In the genomic region with DNA sequence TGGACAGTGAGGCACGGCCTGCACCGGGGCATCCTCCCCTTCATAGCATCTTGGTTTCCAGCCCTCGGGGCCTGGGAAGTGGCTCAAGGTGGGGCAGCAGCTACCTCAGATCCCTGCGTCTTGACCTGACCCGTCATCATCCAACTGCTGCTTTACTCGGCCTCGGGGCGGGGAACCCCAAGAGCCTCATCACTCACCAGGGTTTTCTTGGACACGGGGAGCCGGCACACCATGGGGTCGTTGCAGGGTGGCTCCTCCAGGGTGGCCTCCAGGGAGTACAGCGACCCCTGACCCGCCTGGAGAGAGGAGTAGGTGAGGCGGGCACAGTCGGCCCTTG, we compare ENCODE assay signal across 1 cellular context.
TF ChIP-seq lines count a peak whose summit lies in the region.

No MANE protein-coding gene starts in this region.

TF ChIP-seq in WTC11, 78 proteins besides CTCF, POLR2A, EP300 and RAD21 (continued from another document):
- TF ChIP-seq, protein P1, sequence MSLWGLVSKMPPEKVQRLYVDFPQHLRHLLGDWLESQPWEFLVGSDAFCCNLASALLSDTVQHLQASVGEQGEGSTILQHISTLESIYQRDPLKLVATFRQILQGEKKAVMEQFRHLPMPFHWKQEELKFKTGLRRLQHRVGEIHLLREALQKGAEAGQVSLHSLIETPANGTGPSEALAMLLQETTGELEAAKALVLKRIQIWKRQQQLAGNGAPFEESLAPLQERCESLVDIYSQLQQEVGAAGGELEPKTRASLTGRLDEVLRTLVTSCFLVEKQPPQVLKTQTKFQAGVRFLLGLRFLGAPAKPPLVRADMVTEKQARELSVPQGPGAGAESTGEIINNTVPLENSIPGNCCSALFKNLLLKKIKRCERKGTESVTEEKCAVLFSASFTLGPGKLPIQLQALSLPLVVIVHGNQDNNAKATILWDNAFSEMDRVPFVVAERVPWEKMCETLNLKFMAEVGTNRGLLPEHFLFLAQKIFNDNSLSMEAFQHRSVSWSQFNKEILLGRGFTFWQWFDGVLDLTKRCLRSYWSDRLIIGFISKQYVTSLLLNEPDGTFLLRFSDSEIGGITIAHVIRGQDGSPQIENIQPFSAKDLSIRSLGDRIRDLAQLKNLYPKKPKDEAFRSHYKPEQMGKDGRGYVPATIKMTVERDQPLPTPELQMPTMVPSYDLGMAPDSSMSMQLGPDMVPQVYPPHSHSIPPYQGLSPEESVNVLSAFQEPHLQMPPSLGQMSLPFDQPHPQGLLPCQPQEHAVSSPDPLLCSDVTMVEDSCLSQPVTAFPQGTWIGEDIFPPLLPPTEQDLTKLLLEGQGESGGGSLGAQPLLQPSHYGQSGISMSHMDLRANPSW (CRISPR knock-in tag; conservative IDR thresholded peaks at IDR 0.05; ENCODE audit: low read depth): no peak
- TF ChIP-seq FOXK1 (CRISPR knock-in tag; IDR thresholded peaks at IDR 0.05): no peak
